Comparison of ENCODE assay signal across 1 cellular context in genomic region chr12:25962932-25963525, GRCh38.
TF ChIP-seq lines count a peak whose summit lies in the region.

No MANE protein-coding gene starts in this region.

TF ChIP-seq in GM23338, 12 proteins besides CTCF, POLR2A, EP300 and RAD21 (continued from another document):
- TF ChIP-seq ZNF462 (CRISPR knock-in tag; IDR thresholded peaks at IDR 0.05): no peak
- TF ChIP-seq ETS1 (IDR thresholded peaks at IDR 0.05): no peak
- no peak for TF ChIP-seq EZH2phosphoT487 (IDR thresholded peaks at IDR 0.05; ENCODE audit: unreplicated experiment)
- TF ChIP-seq JUNB (IDR thresholded peaks at IDR 0.05; ENCODE audit: unreplicated experiment): no peak
- no peak for TF ChIP-seq POLR2AphosphoS5 (IDR thresholded peaks at IDR 0.05; ENCODE audit: low read depth)
- TF ChIP-seq STAT1 (IDR thresholded peaks at IDR 0.05; ENCODE audit: unreplicated experiment): no peak
- TF ChIP-seq REST (IDR thresholded peaks at IDR 0.05; ENCODE audit: unreplicated experiment): no peak
- no peak for TF ChIP-seq CREB1 (CRISPR knock-in tag; IDR thresholded peaks at IDR 0.05; ENCODE audit: low read depth)
